In the genomic region with DNA sequence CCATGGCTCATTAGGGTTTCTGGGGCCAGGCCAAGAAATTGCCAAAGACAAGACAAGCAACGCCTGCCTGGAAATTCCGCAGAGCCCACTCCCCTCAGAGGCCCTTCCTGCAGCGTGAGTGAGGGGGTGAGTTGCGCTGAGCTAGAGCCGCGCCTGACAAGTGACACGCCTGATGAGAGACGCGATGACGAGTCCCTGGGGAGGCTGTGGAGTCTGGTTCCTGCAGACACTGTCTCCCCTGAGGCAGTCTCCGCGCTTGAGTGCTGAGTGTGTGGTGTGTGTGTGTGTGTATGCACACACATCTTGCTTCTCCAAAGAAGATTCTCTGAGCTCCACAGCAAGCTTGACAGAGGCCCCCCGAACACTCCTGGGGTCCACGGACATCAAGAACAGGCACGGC, we compare ENCODE assay signal across 1 cellular context.
TF ChIP-seq lines count a peak whose summit lies in the region.

No MANE protein-coding gene starts in this region.

TF ChIP-seq in GM23338, 12 proteins besides CTCF, POLR2A, EP300 and RAD21 (continued from another document):
- TF ChIP-seq, protein P1, sequence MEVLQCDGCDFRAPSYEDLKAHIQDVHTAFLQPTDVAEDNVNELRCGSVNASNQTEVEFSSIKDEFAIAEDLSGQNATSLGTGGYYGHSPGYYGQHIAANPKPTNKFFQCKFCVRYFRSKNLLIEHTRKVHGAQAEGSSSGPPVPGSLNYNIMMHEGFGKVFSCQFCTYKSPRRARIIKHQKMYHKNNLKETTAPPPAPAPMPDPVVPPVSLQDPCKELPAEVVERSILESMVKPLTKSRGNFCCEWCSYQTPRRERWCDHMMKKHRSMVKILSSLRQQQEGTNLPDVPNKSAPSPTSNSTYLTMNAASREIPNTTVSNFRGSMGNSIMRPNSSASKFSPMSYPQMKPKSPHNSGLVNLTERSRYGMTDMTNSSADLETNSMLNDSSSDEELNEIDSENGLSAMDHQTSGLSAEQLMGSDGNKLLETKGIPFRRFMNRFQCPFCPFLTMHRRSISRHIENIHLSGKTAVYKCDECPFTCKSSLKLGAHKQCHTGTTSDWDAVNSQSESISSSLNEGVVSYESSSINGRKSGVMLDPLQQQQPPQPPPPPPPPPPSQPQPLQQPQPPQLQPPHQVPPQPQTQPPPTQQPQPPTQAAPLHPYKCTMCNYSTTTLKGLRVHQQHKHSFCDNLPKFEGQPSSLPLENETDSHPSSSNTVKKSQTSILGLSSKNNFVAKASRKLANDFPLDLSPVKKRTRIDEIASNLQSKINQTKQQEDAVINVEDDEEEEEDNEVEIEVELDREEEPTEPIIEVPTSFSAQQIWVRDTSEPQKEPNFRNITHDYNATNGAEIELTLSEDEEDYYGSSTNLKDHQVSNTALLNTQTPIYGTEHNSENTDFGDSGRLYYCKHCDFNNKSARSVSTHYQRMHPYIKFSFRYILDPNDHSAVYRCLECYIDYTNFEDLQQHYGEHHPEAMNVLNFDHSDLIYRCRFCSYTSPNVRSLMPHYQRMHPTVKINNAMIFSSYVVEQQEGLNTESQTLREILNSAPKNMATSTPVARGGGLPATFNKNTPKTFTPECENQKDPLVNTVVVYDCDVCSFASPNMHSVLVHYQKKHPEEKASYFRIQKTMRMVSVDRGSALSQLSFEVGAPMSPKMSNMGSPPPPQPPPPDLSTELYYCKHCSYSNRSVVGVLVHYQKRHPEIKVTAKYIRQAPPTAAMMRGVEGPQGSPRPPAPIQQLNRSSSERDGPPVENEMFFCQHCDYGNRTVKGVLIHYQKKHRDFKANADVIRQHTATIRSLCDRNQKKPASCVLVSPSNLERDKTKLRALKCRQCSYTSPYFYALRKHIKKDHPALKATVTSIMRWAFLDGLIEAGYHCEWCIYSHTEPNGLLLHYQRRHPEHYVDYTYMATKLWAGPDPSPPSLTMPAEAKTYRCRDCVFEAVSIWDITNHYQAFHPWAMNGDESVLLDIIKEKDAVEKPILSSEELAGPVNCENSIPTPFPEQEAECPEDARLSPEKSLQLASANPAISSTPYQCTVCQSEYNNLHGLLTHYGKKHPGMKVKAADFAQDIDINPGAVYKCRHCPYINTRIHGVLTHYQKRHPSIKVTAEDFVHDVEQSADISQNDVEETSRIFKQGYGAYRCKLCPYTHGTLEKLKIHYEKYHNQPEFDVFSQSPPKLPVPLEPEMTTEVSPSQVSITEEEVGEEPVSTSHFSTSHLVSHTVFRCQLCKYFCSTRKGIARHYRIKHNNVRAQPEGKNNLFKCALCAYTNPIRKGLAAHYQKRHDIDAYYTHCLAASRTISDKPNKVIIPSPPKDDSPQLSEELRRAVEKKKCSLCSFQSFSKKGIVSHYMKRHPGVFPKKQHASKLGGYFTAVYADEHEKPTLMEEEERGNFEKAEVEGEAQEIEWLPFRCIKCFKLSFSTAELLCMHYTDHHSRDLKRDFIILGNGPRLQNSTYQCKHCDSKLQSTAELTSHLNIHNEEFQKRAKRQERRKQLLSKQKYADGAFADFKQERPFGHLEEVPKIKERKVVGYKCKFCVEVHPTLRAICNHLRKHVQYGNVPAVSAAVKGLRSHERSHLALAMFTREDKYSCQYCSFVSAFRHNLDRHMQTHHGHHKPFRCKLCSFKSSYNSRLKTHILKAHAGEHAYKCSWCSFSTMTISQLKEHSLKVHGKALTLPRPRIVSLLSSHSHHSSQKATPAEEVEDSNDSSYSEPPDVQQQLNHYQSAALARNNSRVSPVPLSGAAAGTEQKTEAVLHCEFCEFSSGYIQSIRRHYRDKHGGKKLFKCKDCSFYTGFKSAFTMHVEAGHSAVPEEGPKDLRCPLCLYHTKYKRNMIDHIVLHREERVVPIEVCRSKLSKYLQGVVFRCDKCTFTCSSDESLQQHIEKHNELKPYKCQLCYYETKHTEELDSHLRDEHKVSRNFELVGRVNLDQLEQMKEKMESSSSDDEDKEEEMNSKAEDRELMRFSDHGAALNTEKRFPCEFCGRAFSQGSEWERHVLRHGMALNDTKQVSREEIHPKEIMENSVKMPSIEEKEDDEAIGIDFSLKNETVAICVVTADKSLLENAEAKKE (CRISPR knock-in tag; IDR thresholded peaks at IDR 0.05): no peak
- TF ChIP-seq STAT1 (IDR thresholded peaks at IDR 0.05; ENCODE audit: unreplicated experiment): no peak
- no peak for TF ChIP-seq ZNF114 (CRISPR knock-in tag; IDR thresholded peaks at IDR 0.05)
- TF ChIP-seq, protein P2, sequence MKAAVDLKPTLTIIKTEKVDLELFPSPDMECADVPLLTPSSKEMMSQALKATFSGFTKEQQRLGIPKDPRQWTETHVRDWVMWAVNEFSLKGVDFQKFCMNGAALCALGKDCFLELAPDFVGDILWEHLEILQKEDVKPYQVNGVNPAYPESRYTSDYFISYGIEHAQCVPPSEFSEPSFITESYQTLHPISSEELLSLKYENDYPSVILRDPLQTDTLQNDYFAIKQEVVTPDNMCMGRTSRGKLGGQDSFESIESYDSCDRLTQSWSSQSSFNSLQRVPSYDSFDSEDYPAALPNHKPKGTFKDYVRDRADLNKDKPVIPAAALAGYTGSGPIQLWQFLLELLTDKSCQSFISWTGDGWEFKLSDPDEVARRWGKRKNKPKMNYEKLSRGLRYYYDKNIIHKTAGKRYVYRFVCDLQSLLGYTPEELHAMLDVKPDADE (IDR thresholded peaks at IDR 0.05): no peak
- no peak for TF ChIP-seq ZNF331 (CRISPR knock-in tag; IDR thresholded peaks at IDR 0.05; ENCODE audit: low read depth)
- no peak for TF ChIP-seq CREB1 (CRISPR knock-in tag; IDR thresholded peaks at IDR 0.05; ENCODE audit: low read depth)
